ENCODE assay signal across 23 cellular contexts in the genomic region with DNA sequence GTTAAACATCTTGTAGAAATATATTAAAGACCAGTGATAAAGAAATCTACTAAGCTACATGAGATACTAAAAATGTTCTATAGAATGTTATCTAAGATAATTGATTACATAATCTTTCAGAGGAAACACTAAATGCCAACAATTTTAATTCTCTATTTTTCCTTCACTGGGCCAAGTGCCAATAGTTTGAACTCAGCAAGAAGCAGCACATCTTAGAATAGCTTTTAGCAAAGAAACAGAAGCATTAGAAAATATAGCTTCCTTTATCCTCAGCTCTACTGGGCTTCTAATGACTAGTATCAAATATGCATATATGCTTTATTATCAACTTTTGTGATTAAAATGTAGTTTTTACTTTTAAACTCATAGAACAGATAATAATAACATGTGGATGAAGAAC.
DNase-seq lines count a peak whose midpoint lies in the region; TF ChIP-seq lines count a peak whose summit lies in the region.
"Had no signal": no experiment of that assay in that cellular context is flagged by ENCODE, and none has a peak within 500 bp of the region (broad histone marks: within the 10 kb centered on the region; RNA-seq: fewer than 3 reads in every experiment).

No MANE protein-coding gene starts in this region.

- H3K27ac ChIP-seq in SK-N-MC (peak overlapping the region; percentile 19; the same call in 1 of the 2 replicates), mesenchymal stem cell (ENCODE audit: low read length, poor library complexity, severe bottlenecking) (no peak overlapping the region)
- H3K27ac ChIP-seq: 22Rv1; A549; BLaER1 treated with 17β-estradiol and CSF1 and Interleukin-3, amounts not matched to agents 10 nM and 100 nM; C4-2B had no signal

- H3K23ac ChIP-seq in mesenchymal stem cell (ENCODE audit: low read length in 2 of 2): no peak overlapping the region

- H2AK5ac ChIP-seq in mesenchymal stem cell (ENCODE audit: low read length, severe bottlenecking): no peak overlapping the region

- H4K8ac ChIP-seq in mesenchymal stem cell (ENCODE audit: low read length): no peak overlapping the region

- H3K79me1 ChIP-seq in mesenchymal stem cell (replicated peaks; ENCODE audit: low read length, poor library complexity, severe bottlenecking): no peaks in the 10 kb centered on the region

- H4K91ac ChIP-seq in mesenchymal stem cell (ENCODE audit: low read length): no peak overlapping the region

- no peaks in the 10 kb centered on the region for H3K4me1 ChIP-seq in mesenchymal stem cell (ENCODE audit: control insufficient read depth, insufficient read depth, low read depth, low read length)
- H3K4me1 ChIP-seq: A549; BLaER1 treated with 17β-estradiol and CSF1 and Interleukin-3, amounts not matched to agents 10 nM and 100 nM; Caco-2 had no signal

- no peak overlapping the region for H3K27ac Mint-ChIP-seq in mesothelial cell of epicardium
- H3K27ac Mint-ChIP-seq: B cell; CD4-positive, alpha-beta T cell; CD8-positive, alpha-beta T cell had no signal

- no peak overlapping the region for H3K9ac ChIP-seq in SK-N-MC (ENCODE audit: insufficient read length)
- H3K9ac ChIP-seq in mesenchymal stem cell (ENCODE audit: low read length): no peak overlapping the region
- H3K9ac ChIP-seq: BLaER1 treated with 17β-estradiol and CSF1 and Interleukin-3, amounts not matched to agents 10 nM and 100 nM had no signal

- no peak overlapping the region for H2BK12ac ChIP-seq in mesenchymal stem cell (ENCODE audit: low read length in 2 of 2)

- peak; percentile 35 for DNase-seq in SK-N-MC (ENCODE audit: low read depth, low spot score)
- peak; percentile 7 for DNase-seq in fibroblast of villous mesenchyme (ENCODE audit: low read depth)
- DNase-seq in mesenchymal stem cell: peak; percentile 46
- DNase-seq in superior temporal gyrus (ENCODE audit: extremely low spot score): peak; percentile 61
- DNase-seq in T-helper 2 cell: no peak
- no peak for DNase-seq in NCI-H526 (lab: John Stamatoyannopoulos, UW)
- no peak for DNase-seq in mesothelial cell of epicardium (ENCODE audit: low spot score in 2 of 2, unreplicated experiment in 2 of 2)
- DNase-seq: AML-193; Caco-2; Calu3; CD4-positive, alpha-beta T cell; CD8-positive, alpha-beta T cell; DMS53; DMS79; DND-41; EL; GDM1 had no signal

- H3K4ac ChIP-seq in mesenchymal stem cell (ENCODE audit: low read depth in 1 of 2, low read length in 2 of 2): no peak overlapping the region

- peaks cover 2% of the 10 kb centered on the region for H3K4me1 Mint-ChIP-seq in mesothelial cell of epicardium
- H3K4me1 Mint-ChIP-seq: B cell had no signal

- no peaks in the 10 kb centered on the region for H3K27me3 ChIP-seq in mesenchymal stem cell (ENCODE audit: control insufficient read depth in 1 of 2, insufficient read depth in 1 of 2, low read length in 2 of 2)
- H3K27me3 ChIP-seq: BLaER1 treated with 17β-estradiol and CSF1 and Interleukin-3, amounts not matched to agents 10 nM and 100 nM had no signal

- H3K36me3 ChIP-seq in SK-N-MC (ENCODE audit: insufficient read depth, low read length) (no peaks in the 10 kb centered on the region), mesenchymal stem cell (ENCODE audit: control insufficient read depth in 1 of 2, insufficient read depth in 2 of 2, low read depth in 1 of 2, low read length in 2 of 2) (no peaks in the 10 kb centered on the region)
- H3K36me3 ChIP-seq: BLaER1 treated with 17β-estradiol and CSF1 and Interleukin-3, amounts not matched to agents 10 nM and 100 nM had no signal

- no peak overlapping the region for H2BK5ac ChIP-seq in mesenchymal stem cell (ENCODE audit: low read depth, low read length, poor library complexity, severe bottlenecking)

- H3K9me3 ChIP-seq in SK-N-MC (ENCODE audit: low read depth, low read length) (no peaks in the 10 kb centered on the region), mesenchymal stem cell (ENCODE audit: control insufficient read depth, low read length) (peaks cover 9% of the 10 kb centered on the region)
- H3K9me3 ChIP-seq: A549, Caco-2 had no signal

- no peak for TF ChIP-seq CTCF in fibroblast of villous mesenchyme (IDR thresholded peaks at IDR 0.05; ENCODE audit: insufficient read depth, low read depth, low read length)
- no peak for TF ChIP-seq CTCF in mesothelial cell of epicardium (IDR thresholded peaks at IDR 0.05; ENCODE audit: unreplicated experiment)

- no peaks in the 10 kb centered on the region for H3K36me3 Mint-ChIP-seq in mesothelial cell of epicardium
- H3K36me3 Mint-ChIP-seq: CD8-positive, alpha-beta T cell had no signal

- H2BK120ac ChIP-seq in mesenchymal stem cell (ENCODE audit: low read depth, low read length): no peak overlapping the region

- H3K4me2 ChIP-seq in mesenchymal stem cell (ENCODE audit: low read length, poor library complexity, severe bottlenecking): no peak overlapping the region
- H3K4me2 ChIP-seq: A549; BLaER1 treated with 17β-estradiol and CSF1 and Interleukin-3, amounts not matched to agents 10 nM and 100 nM had no signal

- no peak overlapping the region for H3K18ac ChIP-seq in mesenchymal stem cell (ENCODE audit: low read depth in 1 of 2, low read length in 2 of 2)

- H2BK15ac ChIP-seq in mesenchymal stem cell (ENCODE audit: low read depth, poor library complexity, severe bottlenecking): no peak overlapping the region

- H3K9me3 Mint-ChIP-seq in mesothelial cell of epicardium: peaks cover 9% of the 10 kb centered on the region
- H3K9me3 Mint-ChIP-seq: CD4-positive, alpha-beta T cell had no signal

- H3K14ac ChIP-seq in mesenchymal stem cell (ENCODE audit: low read length in 2 of 2): no peak overlapping the region

- H3K27me3 Mint-ChIP-seq in mesothelial cell of epicardium (ENCODE audit: low read depth): no peaks in the 10 kb centered on the region
- H3K27me3 Mint-ChIP-seq: B cell; CD4-positive, alpha-beta T cell had no signal

- H3K4me3 Mint-ChIP-seq in mesothelial cell of epicardium: no peak overlapping the region
- H3K4me3 Mint-ChIP-seq: B cell; CD4-positive, alpha-beta T cell; CD8-positive, alpha-beta T cell had no signal

- H2AFZ ChIP-seq in mesenchymal stem cell (ENCODE audit: low read depth, low read length): no peak overlapping the region

- H3K4me3 ChIP-seq in SK-N-MC (no peak overlapping the region; the same call in 1 of the 2 replicates), fibroblast of villous mesenchyme (ENCODE audit: low read depth, low read length) (no peak overlapping the region), mesenchymal stem cell (ENCODE audit: insufficient read depth in 1 of 2, low read depth in 1 of 2, low read length in 2 of 2) (no peak overlapping the region)
- H3K4me3 ChIP-seq: A549; BLaER1 treated with 17β-estradiol and CSF1 and Interleukin-3, amounts not matched to agents 10 nM and 100 nM; GM12878 had no signal

Comparison
In these comparisons a context has a peak if more than half of its experiments do, and no peak if none do; other contexts are left out.
1. DNase-seq: peak in SK-N-MC (single experiment), fibroblast of villous mesenchyme (single experiment), mesenchymal stem cell (single experiment) and superior temporal gyrus (single experiment); none in T-helper 2 cell (0 of 5), NCI-H526 (0 of 2) and mesothelial cell of epicardium (0 of 2).